Comparison of ENCODE assay signal across 8 cellular contexts in genomic region chr10:32207544-32207943, GRCh38.
DNase-seq lines count a peak whose midpoint lies in the region; ATAC-seq lines count a peak whose summit lies in the region.

No MANE protein-coding gene starts in this region.

- peak; percentile 75 for ATAC-seq in HG03469 (IDR thresholded peaks at IDR 0.05; ENCODE audit: unreplicated experiment)
- peak; percentile 71 for ATAC-seq in activated naive CD8-positive, alpha-beta T cell treated with anti-CD3 and anti-CD28 coated beads, Interleukin-2, amount 50 U/mL, for 24 hours
- no peak for ATAC-seq in HG02840 (IDR thresholded peaks at IDR 0.05; ENCODE audit: low FRiP score, unreplicated experiment)

- peak; percentile 42 for DNase-seq in activated gamma-delta T cell treated with Interleukin-2 at 50 U/mL for 16 hours
- no peak for DNase-seq in activated gamma-delta T cell (lab: John Stamatoyannopoulos, UW)
- peak; percentile 20 for DNase-seq in T follicular helper cell (ENCODE audit: low read depth)
- peak; percentile 59 for DNase-seq in activated naive CD8-positive, alpha-beta T cell treated with anti-CD3 and anti-CD28 coated beads, Interleukin-2, amount 50 U/mL, for 24 hours
- peak; percentile 69 for DNase-seq in islet precursor cell
- DNase-seq in stimulated activated CD8-positive, alpha-beta memory T cell treated with anti-CD3 and anti-CD28 coated beads, Interleukin-12 subunit alpha, Interleukin-12 subunit beta, amount 100 ng/mL, for 24 hours (ENCODE audit: extremely low read depth) = peak; percentile 8

- no peaks in the 10 kb centered on the region for H3K27me3 Mint-ChIP-seq in activated naive CD8-positive, alpha-beta T cell treated with anti-CD3 and anti-CD28 coated beads, Interleukin-2, amount 50 U/mL, for 24 hours

- H3K36me3 Mint-ChIP-seq in activated naive CD8-positive, alpha-beta T cell treated with anti-CD3 and anti-CD28 coated beads, Interleukin-2, amount 50 U/mL, for 24 hours (ENCODE audit: low read depth) = no peaks in the 10 kb centered on the region

- no peaks in the 10 kb centered on the region for H3K9me3 Mint-ChIP-seq in activated naive CD8-positive, alpha-beta T cell treated with anti-CD3 and anti-CD28 coated beads, Interleukin-2, amount 50 U/mL, for 24 hours

- H3K4me3 Mint-ChIP-seq in activated naive CD8-positive, alpha-beta T cell treated with anti-CD3 and anti-CD28 coated beads, Interleukin-2, amount 50 U/mL, for 24 hours = no peak overlapping the region

- H3K27ac Mint-ChIP-seq in activated naive CD8-positive, alpha-beta T cell treated with anti-CD3 and anti-CD28 coated beads, Interleukin-2, amount 50 U/mL, for 24 hours = no peak overlapping the region

- H3K4me1 Mint-ChIP-seq in activated naive CD8-positive, alpha-beta T cell treated with anti-CD3 and anti-CD28 coated beads, Interleukin-2, amount 50 U/mL, for 24 hours = no peaks in the 10 kb centered on the region
